1 cellular context compared by ENCODE assay signal in genomic region chr14:96243785-96244184, GRCh38.
A peak's percentile ranks its signal among the peaks of the same experiment; 100 is the strongest.
TF ChIP-seq lines count a peak whose summit lies in the region.

No MANE protein-coding gene starts in this region.

TF ChIP-seq in IMR-90, 13 proteins besides CTCF, POLR2A, EP300 and RAD21 (continued from another document):
- TF ChIP-seq FOS (IDR thresholded peaks at IDR 0.05; ENCODE audit: low read depth, low read length), result no peak
- no peak for TF ChIP-seq ELK1 (IDR thresholded peaks at IDR 0.05; ENCODE audit: borderline replicate concordance, low read depth, low read length)
- 0 out of 2 replicates have a peak, but pooled peaks have one; percentile 4 for TF ChIP-seq BHLHE40 (IDR thresholded peaks at IDR 0.05; ENCODE audit: low read depth, low read length)
- peak; percentile 68 for TF ChIP-seq USF2 (IDR thresholded peaks at IDR 0.05; ENCODE audit: low read depth, low read length)
TF ChIP-seq in IMR-90: peak in this region for 2.
